9 cellular contexts compared by ENCODE assay signal in genomic region chr1:67687649-67688048, GRCh38. TPM values are rescaled to one million over a fixed set of nuclear protein-coding genes. Genes with fewer than 3 reads are reported as not detected.
DNase-seq lines count a peak whose midpoint lies in the region; ATAC-seq lines count a peak whose summit lies in the region.
"Had no signal": no experiment of that assay in that cellular context is flagged by ENCODE, and none has a peak within 500 bp of the region (broad histone marks: within the 10 kb centered on the region; RNA-seq: fewer than 3 reads in every experiment).

No MANE protein-coding gene starts in this region.

- H3K27ac Mint-ChIP-seq in CD4-positive, CD25-positive, alpha-beta regulatory T cell: no peak overlapping the region
- peak overlapping the region; percentile 13 for H3K27ac Mint-ChIP-seq in activated naive CD8-positive, alpha-beta T cell treated with anti-CD3 and anti-CD28 coated beads, Interleukin-2, amount 50 U/mL, for 24 hours

- no peak overlapping the region for H2AK5ac ChIP-seq in mesenchymal stem cell (ENCODE audit: low read length, severe bottlenecking)

- H3K4ac ChIP-seq in mesenchymal stem cell (ENCODE audit: low read depth in 1 of 2, low read length in 2 of 2): no peak overlapping the region

- no peak overlapping the region for H2BK120ac ChIP-seq in mesenchymal stem cell (ENCODE audit: low read depth, low read length)

- H3K9me3 ChIP-seq in CD4-positive, CD25-positive, alpha-beta regulatory T cell (ENCODE audit: control insufficient read depth in 2 of 2, low read length in 2 of 2): no peaks in the 10 kb centered on the region
- H3K9me3 ChIP-seq in HUES64 (ENCODE audit: insufficient read depth, low read depth, low read length): no peaks in the 10 kb centered on the region
- H3K9me3 ChIP-seq in mesenchymal stem cell (ENCODE audit: control insufficient read depth, low read length): no peaks in the 10 kb centered on the region

- no peak for DNase-seq in CD4-positive, CD25-positive, alpha-beta regulatory T cell
- no peak for DNase-seq in activated naive CD8-positive, alpha-beta T cell treated with anti-CD3 and anti-CD28 coated beads, Interleukin-2, amount 50 U/mL, for 24 hours
- DNase-seq in mesenchymal stem cell (peak; percentile 57), putamen (ENCODE audit: low spot score) (no peak), DMS153 (lab: John Stamatoyannopoulos, UW) (no peak), Right ventricle myocardium superior (no peak)
- DNase-seq: SHP77 had no signal

- no peak overlapping the region for H4K8ac ChIP-seq in mesenchymal stem cell (ENCODE audit: low read length)

- peak overlapping the region; percentile 1 to 78 (median 19) for H3K4me3 Mint-ChIP-seq in CD4-positive, CD25-positive, alpha-beta regulatory T cell
- H3K4me3 Mint-ChIP-seq in activated naive CD8-positive, alpha-beta T cell treated with anti-CD3 and anti-CD28 coated beads, Interleukin-2, amount 50 U/mL, for 24 hours: peak overlapping the region; percentile 46

- peaks cover 7% of the 10 kb centered on the region for H3K27me3 Mint-ChIP-seq in CD4-positive, CD25-positive, alpha-beta regulatory T cell
- H3K27me3 Mint-ChIP-seq in activated naive CD8-positive, alpha-beta T cell treated with anti-CD3 and anti-CD28 coated beads, Interleukin-2, amount 50 U/mL, for 24 hours: no peaks in the 10 kb centered on the region

- peaks cover 4% of the 10 kb centered on the region for H3K36me3 Mint-ChIP-seq in CD4-positive, CD25-positive, alpha-beta regulatory T cell
- H3K36me3 Mint-ChIP-seq in activated naive CD8-positive, alpha-beta T cell treated with anti-CD3 and anti-CD28 coated beads, Interleukin-2, amount 50 U/mL, for 24 hours (ENCODE audit: low read depth): peaks cover 23% of the 10 kb centered on the region

- ATAC-seq in CD4-positive, CD25-positive, alpha-beta regulatory T cell (ENCODE audit: low read depth in 2 of 2): no peak
- no peak for ATAC-seq in activated naive CD8-positive, alpha-beta T cell treated with anti-CD3 and anti-CD28 coated beads, Interleukin-2, amount 50 U/mL, for 24 hours
- no peak for ATAC-seq in GM21381 (IDR thresholded peaks at IDR 0.05; ENCODE audit: unreplicated experiment)
- no peak for ATAC-seq in Right ventricle myocardium superior (ENCODE audit: poor library complexity)

- H3K4me1 Mint-ChIP-seq in CD4-positive, CD25-positive, alpha-beta regulatory T cell: peaks cover 7 to 37% (median 29%) of the 10 kb centered on the region in 4 donors
- peaks cover 42% of the 10 kb centered on the region for H3K4me1 Mint-ChIP-seq in activated naive CD8-positive, alpha-beta T cell treated with anti-CD3 and anti-CD28 coated beads, Interleukin-2, amount 50 U/mL, for 24 hours

- no peak overlapping the region for H4K91ac ChIP-seq in mesenchymal stem cell (ENCODE audit: low read length)

- no peaks in the 10 kb centered on the region for H3K9me3 Mint-ChIP-seq in CD4-positive, CD25-positive, alpha-beta regulatory T cell
- no peaks in the 10 kb centered on the region for H3K9me3 Mint-ChIP-seq in activated naive CD8-positive, alpha-beta T cell treated with anti-CD3 and anti-CD28 coated beads, Interleukin-2, amount 50 U/mL, for 24 hours

- no peak overlapping the region for H3K14ac ChIP-seq in mesenchymal stem cell (ENCODE audit: low read length in 2 of 2)

- no peak overlapping the region for H3K23ac ChIP-seq in mesenchymal stem cell (ENCODE audit: low read length in 2 of 2)

- no peak overlapping the region; the same call in 1 of the 2 replicates for H3K9ac ChIP-seq in HUES64 (ENCODE audit: low read depth, low read length)
- peak overlapping the region; percentile 98 for H3K9ac ChIP-seq in mesenchymal stem cell (ENCODE audit: low read length)

- H2BK15ac ChIP-seq in mesenchymal stem cell (ENCODE audit: low read depth, poor library complexity, severe bottlenecking): no peak overlapping the region

- H3K27ac ChIP-seq in CD4-positive, CD25-positive, alpha-beta regulatory T cell (ENCODE audit: insufficient read depth, low read length, poor library complexity, severe bottlenecking): peak overlapping the region; percentile 7
- H3K27ac ChIP-seq in HUES64 (ENCODE audit: low read depth, low read length) (no peak overlapping the region), mesenchymal stem cell (ENCODE audit: low read length, poor library complexity, severe bottlenecking) (peak overlapping the region; percentile 24)

- peaks cover 23% of the 10 kb centered on the region for H3K4me1 ChIP-seq in CD4-positive, CD25-positive, alpha-beta regulatory T cell (ENCODE audit: control insufficient read depth, insufficient read depth, low read length, poor library complexity, severe bottlenecking)
- H3K4me1 ChIP-seq in HUES64 (ENCODE audit: insufficient read depth, low read length) (peaks cover 24% of the 10 kb centered on the region), mesenchymal stem cell (ENCODE audit: control insufficient read depth, insufficient read depth, low read depth, low read length) (peaks cover 5% of the 10 kb centered on the region)

- H3K4me2 ChIP-seq in mesenchymal stem cell (ENCODE audit: low read length, poor library complexity, severe bottlenecking): no peak overlapping the region

- intact Hi-C loops in Right ventricle myocardium superior (cut with DNase I): loop anchor here (5.0 kb wide), 2 partner anchors 70 to 125 kb away; no protein-coding TSS in a partner anchor

- 75% methylated on average over 4 of the region's 4 CpGs for WGBS in HUES64
- WGBS in mesenchymal stem cell: 8% methylated on average over 3 of the region's 4 CpGs

- peaks cover 4% of the 10 kb centered on the region for H3K36me3 ChIP-seq in CD4-positive, CD25-positive, alpha-beta regulatory T cell (ENCODE audit: control insufficient read depth, insufficient read depth, low read length)
- H3K36me3 ChIP-seq in HUES64 (ENCODE audit: insufficient read depth, low read length) (peaks cover 33% of the 10 kb centered on the region), mesenchymal stem cell (ENCODE audit: control insufficient read depth in 1 of 2, insufficient read depth in 2 of 2, low read depth in 1 of 2, low read length in 2 of 2) (peaks cover 4 to 36% of the 10 kb centered on the region in 2 experiments)

- no peaks in the 10 kb centered on the region for H3K27me3 ChIP-seq in CD4-positive, CD25-positive, alpha-beta regulatory T cell (ENCODE audit: control insufficient read depth, insufficient read depth, low read length)
- H3K27me3 ChIP-seq in HUES64 (ENCODE audit: insufficient read depth, low read length): no peaks in the 10 kb centered on the region
- H3K27me3 ChIP-seq in mesenchymal stem cell (ENCODE audit: control insufficient read depth in 1 of 2, insufficient read depth in 1 of 2, low read length in 2 of 2): no peaks in the 10 kb centered on the region

- H3K4me3 ChIP-seq in CD4-positive, CD25-positive, alpha-beta regulatory T cell (ENCODE audit: low read depth, low read length): peak overlapping the region; percentile 79
- H3K4me3 ChIP-seq in HUES64 (ENCODE audit: low read length) (peak overlapping the region; percentile 85; the same call in 1 of the 2 replicates), mesenchymal stem cell (ENCODE audit: insufficient read depth in 1 of 2, low read depth in 1 of 2, low read length in 2 of 2) (peak overlapping the region in 1 of 2 experiments; percentile 91)

- H3K79me1 ChIP-seq in mesenchymal stem cell (replicated peaks; ENCODE audit: low read length, poor library complexity, severe bottlenecking): peaks cover 1% of the 10 kb centered on the region

- no peak overlapping the region for H2AFZ ChIP-seq in mesenchymal stem cell (ENCODE audit: low read depth, low read length)

- no peak overlapping the region for H3K18ac ChIP-seq in mesenchymal stem cell (ENCODE audit: low read depth in 1 of 2, low read length in 2 of 2)

- H2BK12ac ChIP-seq in mesenchymal stem cell (ENCODE audit: low read length in 2 of 2): no peak overlapping the region

- no peak overlapping the region for H2BK5ac ChIP-seq in mesenchymal stem cell (ENCODE audit: low read depth, low read length, poor library complexity, severe bottlenecking)

RNA-seq across cellular contexts. Expression of gene GADD45A, which starts 2.6 kb away (rescaled TPM):
- total RNA-seq in CD4-positive, CD25-positive, alpha-beta regulatory T cell: 98.8 TPM
- 10 to 100 TPM; 24.0 to 45.2 (median 29.8) TPM for polyA plus RNA-seq in CD4-positive, CD25-positive, alpha-beta regulatory T cell
- polyA plus RNA-seq in HUES64 (2013, experiment 1 of 2): 12.3 TPM
- 14.5 TPM for polyA plus RNA-seq in HUES64 (2013, experiment 2 of 2)
- polyA plus RNA-seq in mesenchymal stem cell (2013, experiment 1 of 2): 46.4 TPM
- 48.5 TPM for polyA plus RNA-seq in mesenchymal stem cell (2013, experiment 2 of 2)
- 48.1 TPM for total RNA-seq in Right ventricle myocardium superior
